1 cellular context compared by ENCODE assay signal in genomic region chr2:73071452-73072399, GRCh38.
TF ChIP-seq lines count a peak whose summit lies in the region.

SFXN5 (minus strand) TSS chr2:73071712; CDS start chr2:73071705, 7 bp downstream.

TF ChIP-seq in HepG2, 621 proteins besides CTCF, POLR2A, EP300 and RAD21 (continued from another document and continues in another):
- TF ChIP-seq DMTF1 (CRISPR knock-in tag; IDR thresholded peaks at IDR 0.05) (no peak), ZNF678 (CRISPR knock-in tag; IDR thresholded peaks at IDR 0.05) (peak; percentile 85), GZF1 (CRISPR knock-in tag; IDR thresholded peaks at IDR 0.05) (peak; percentile 87; the same call in 1 of the 2 replicates), NFKB2 (CRISPR knock-in tag; IDR thresholded peaks at IDR 0.05; ENCODE audit: borderline replicate concordance) (peak; percentile 32), KDM3A (CRISPR knock-in tag; IDR thresholded peaks at IDR 0.05; ENCODE audit: low read depth) (peak; percentile 83), ZNF766 (CRISPR knock-in tag; IDR thresholded peaks at IDR 0.05; ENCODE audit: borderline replicate concordance) (no peak), SMARCC2 (IDR thresholded peaks at IDR 0.05) (no peak), ZNF224 (CRISPR knock-in tag; IDR thresholded peaks at IDR 0.05) (peak; percentile 62; the same call in 1 of the 2 replicates), ZNF407 (CRISPR knock-in tag; IDR thresholded peaks at IDR 0.05; ENCODE audit: not compliant biosample characterization) (peak; percentile 92), KDM2A (CRISPR knock-in tag; IDR thresholded peaks at IDR 0.05; ENCODE audit: borderline replicate concordance, low read depth) (peak; percentile 98), CREB3 (CRISPR knock-in tag; IDR thresholded peaks at IDR 0.05) (0 out of 2 replicates have a peak, but pooled peaks have one; percentile 21), ZNF101 (CRISPR knock-in tag; IDR thresholded peaks at IDR 0.05; ENCODE audit: borderline replicate concordance, low read depth) (no peak), CREBL2 (CRISPR knock-in tag; IDR thresholded peaks at IDR 0.05; ENCODE audit: borderline replicate concordance) (peak; percentile 88; the same call in 1 of the 2 replicates), ATF3 (CRISPR knock-in tag; IDR thresholded peaks at IDR 0.05) (peak; percentile 5; the same call in 1 of the 2 replicates), ARID5B (CRISPR knock-in tag; IDR thresholded peaks at IDR 0.05) (peak; percentile 7; the same call in 1 of the 2 replicates), FOXK2 (IDR thresholded peaks at IDR 0.05) (peak; percentile 38; the same call in 1 of the 2 replicates), ZNF142 (CRISPR knock-in tag; IDR thresholded peaks at IDR 0.05) (peak; percentile 12; the same call in 1 of the 2 replicates), ZBTB1 (CRISPR knock-in tag; IDR thresholded peaks at IDR 0.05; ENCODE audit: borderline replicate concordance) (no peak), NFE2L1 (CRISPR knock-in tag; IDR thresholded peaks at IDR 0.05; ENCODE audit: borderline replicate concordance) (0 out of 2 replicates have a peak, but pooled peaks have one; percentile 89), HOXD1 (CRISPR knock-in tag; IDR thresholded peaks at IDR 0.05) (no peak; the same call in 1 of the 2 replicates), ASH2L (IDR thresholded peaks at IDR 0.05; ENCODE audit: insufficient read length, low read depth, low read length) (peak; percentile 93), ELF3 (CRISPR knock-in tag; IDR thresholded peaks at IDR 0.05) (peak; percentile 73), ZSCAN29 (CRISPR knock-in tag; conservative IDR thresholded peaks at IDR 0.05) (peak; percentile 18; the same call in 1 of the 2 replicates), NFYB (CRISPR knock-in tag; IDR thresholded peaks at IDR 0.05) (peak; percentile 96), DZIP1 (CRISPR knock-in tag; IDR thresholded peaks at IDR 0.05) (peak; percentile 58; the same call in 1 of the 2 replicates)
